In genomic region chr17:7237266-7237760, GRCh38 we compare ENCODE assay signal across 8 cellular contexts. TPM values are rescaled to one million over a fixed set of nuclear protein-coding genes. Genes with fewer than 3 reads are reported as not detected.
DNase-seq lines count a peak whose midpoint lies in the region; ATAC-seq and TF ChIP-seq lines count a peak whose summit lies in the region.

No MANE protein-coding gene starts in this region.

- peak overlapping the region; percentile 90 for H3K4me3 Mint-ChIP-seq in stimulated activated memory B cell treated with anti-CD40 and anti-IgM and Interleukin-4, amounts not matched to agents 10 μg/mL and 1 μg/mL and 100 μg/mL, for 72 hours

- TF ChIP-seq CTCF in HL-60 (IDR thresholded peaks at IDR 0.05; ENCODE audit: insufficient read depth, low read length), result no peak

- no peaks in the 10 kb centered on the region for H3K9me3 ChIP-seq in iPS-18a (ENCODE audit: control insufficient read depth, low read depth, low read length)

- peak overlapping the region; percentile 91 for H3K27ac Mint-ChIP-seq in activated naive CD4-positive, alpha-beta T cell treated with anti-CD3 and anti-CD28 coated beads, Interleukin-2, amount 50 U/mL, for 72 hours
- H3K27ac Mint-ChIP-seq in stimulated activated memory B cell treated with anti-CD40 and anti-IgM and Interleukin-4, amounts not matched to agents 10 μg/mL and 1 μg/mL and 100 μg/mL, for 72 hours, result peak overlapping the region; percentile 94

- H3K27ac ChIP-seq in HL-60 (replicated peaks) (peak overlapping the region; percentile 68), iPS-18a (ENCODE audit: low read length) (no peak overlapping the region)

- no peak for DNase-seq in HL-60 (ENCODE audit: low read depth in 1 of 2, low spot score in 1 of 2)
- no peak for DNase-seq in activated naive CD4-positive, alpha-beta T cell treated with anti-CD3 and anti-CD28 coated beads, Interleukin-2, amount 50 U/mL, for 72 hours (ENCODE audit: low spot score in 2 of 2)
- no peak for DNase-seq in GDM1 (lab: John Stamatoyannopoulos, UW)
- no peak for DNase-seq in NCI-H526 (lab: John Stamatoyannopoulos, UW)
- no peak for DNase-seq in posterior vena cava (ENCODE audit: low spot score)

- intact Hi-C loops in posterior vena cava (cut with DNase I), result no loop called here

- H3K27me3 ChIP-seq in HL-60 (ENCODE audit: insufficient read depth, poor library complexity, severe bottlenecking), result no peaks in the 10 kb centered on the region
- H3K27me3 ChIP-seq in iPS-18a (ENCODE audit: control insufficient read depth, insufficient read depth, low read length), result no peaks in the 10 kb centered on the region

- peaks cover 72% of the 10 kb centered on the region for H3K4me1 Mint-ChIP-seq in stimulated activated memory B cell treated with anti-CD40 and anti-IgM and Interleukin-4, amounts not matched to agents 10 μg/mL and 1 μg/mL and 100 μg/mL, for 72 hours

- H3K4me1 ChIP-seq in iPS-18a (ENCODE audit: control insufficient read depth, low read depth, low read length), result peaks cover 20% of the 10 kb centered on the region

- ATAC-seq in activated naive CD4-positive, alpha-beta T cell treated with anti-CD3 and anti-CD28 coated beads, Interleukin-2, amount 50 U/mL, for 72 hours, result no peak
- no peak for ATAC-seq in stimulated activated memory B cell treated with anti-CD40 and anti-IgM and Interleukin-4, amounts not matched to agents 10 μg/mL and 1 μg/mL and 100 μg/mL, for 72 hours
- no peak for ATAC-seq in HG03442 (IDR thresholded peaks at IDR 0.05; ENCODE audit: unreplicated experiment)

- H3K4me3 ChIP-seq in HL-60 (replicated peaks; ENCODE audit: insufficient read depth, low read length) (peak overlapping the region; percentile 63), iPS-18a (ENCODE audit: low read length) (peak overlapping the region; percentile 67)

- no peaks in the 10 kb centered on the region for H3K9me3 Mint-ChIP-seq in activated naive CD4-positive, alpha-beta T cell treated with anti-CD3 and anti-CD28 coated beads, Interleukin-2, amount 50 U/mL, for 72 hours
- H3K9me3 Mint-ChIP-seq in stimulated activated memory B cell treated with anti-CD40 and anti-IgM and Interleukin-4, amounts not matched to agents 10 μg/mL and 1 μg/mL and 100 μg/mL, for 72 hours, result no peaks in the 10 kb centered on the region

- no peaks in the 10 kb centered on the region for H3K27me3 Mint-ChIP-seq in stimulated activated memory B cell treated with anti-CD40 and anti-IgM and Interleukin-4, amounts not matched to agents 10 μg/mL and 1 μg/mL and 100 μg/mL, for 72 hours

- peaks cover 43 to 48% of the 10 kb centered on the region in 2 donors for H3K36me3 Mint-ChIP-seq in activated naive CD4-positive, alpha-beta T cell treated with anti-CD3 and anti-CD28 coated beads, Interleukin-2, amount 50 U/mL, for 72 hours
- peaks cover 42% of the 10 kb centered on the region for H3K36me3 Mint-ChIP-seq in stimulated activated memory B cell treated with anti-CD40 and anti-IgM and Interleukin-4, amounts not matched to agents 10 μg/mL and 1 μg/mL and 100 μg/mL, for 72 hours

- H3K36me3 ChIP-seq in iPS-18a (ENCODE audit: control insufficient read depth, low read depth, low read length), result peaks cover 32% of the 10 kb centered on the region

- H3K9ac ChIP-seq in iPS-18a (ENCODE audit: low read length), result peak overlapping the region; percentile 79

RNA-seq across cellular contexts. Expression of gene PHF23, which starts 1.9 kb away (rescaled TPM):
- total RNA-seq in activated naive CD4-positive, alpha-beta T cell treated with anti-CD3 and anti-CD28 coated beads, Interleukin-2, amount 50 U/mL, for 72 hours, result 10 to 100 TPM; 25.9 to 52.4 TPM
- total RNA-seq in posterior vena cava, result 10 to 100 TPM; 20.4 to 27.5 TPM

RNA-seq across cellular contexts. Expression of gene DVL2, which starts 3.0 kb away (rescaled TPM):
- total RNA-seq in activated naive CD4-positive, alpha-beta T cell treated with anti-CD3 and anti-CD28 coated beads, Interleukin-2, amount 50 U/mL, for 72 hours, result 10 to 100 TPM; 56.2 to 73.4 TPM
- total RNA-seq in posterior vena cava, result 10 to 100 TPM; 21.9 to 26.7 TPM

RNA-seq across cellular contexts. Expression of gene GABARAP, which starts 4.9 kb away (rescaled TPM):
- 100 to 1,000 TPM; 167 to 298 TPM for total RNA-seq in activated naive CD4-positive, alpha-beta T cell treated with anti-CD3 and anti-CD28 coated beads, Interleukin-2, amount 50 U/mL, for 72 hours
- 100 to 1,000 TPM; 341 to 405 TPM for total RNA-seq in posterior vena cava

RNA-seq across cellular contexts. Expression of gene CTDNEP1, which starts 14.2 kb away (rescaled TPM):
- total RNA-seq in activated naive CD4-positive, alpha-beta T cell treated with anti-CD3 and anti-CD28 coated beads, Interleukin-2, amount 50 U/mL, for 72 hours, result 100 to 1,000 TPM; 171 to 179 TPM
- 10 to 100 TPM; 79.5 to 89.2 TPM for total RNA-seq in posterior vena cava

RNA-seq across cellular contexts. Expression of gene ELP5, which starts 14.7 kb away (rescaled TPM):
- total RNA-seq in activated naive CD4-positive, alpha-beta T cell treated with anti-CD3 and anti-CD28 coated beads, Interleukin-2, amount 50 U/mL, for 72 hours, result 10 to 100 TPM; 45.6 to 62.3 TPM
- total RNA-seq in posterior vena cava, result 10 to 100 TPM; 36.5 to 40.0 TPM
